ENCODE assay signal across 1 cellular context in genomic region chr10:27355918-27356573, GRCh38.
TF ChIP-seq lines count a peak whose summit lies in the region.

No MANE protein-coding gene starts in this region.

TF ChIP-seq in GM12891, 5 proteins besides CTCF, POLR2A, EP300 and RAD21 (continued from another document):
- no peak for TF ChIP-seq POU2F2 (IDR thresholded peaks at IDR 0.05; ENCODE audit: low read depth, low read length)
- TF ChIP-seq POLR2AphosphoS5 (IDR thresholded peaks at IDR 0.05; ENCODE audit: low read depth, low read length), result no peak
